Comparison of ENCODE assay signal across 1 cellular context in genomic region chr9:128108784-128109709, GRCh38.
TF ChIP-seq lines count a peak whose summit lies in the region.

No MANE protein-coding gene starts in this region.

TF ChIP-seq in WTC11, 78 proteins besides CTCF, POLR2A, EP300 and RAD21 (continued from another document):
- no peak for TF ChIP-seq ZNF671 (CRISPR knock-in tag; IDR thresholded peaks at IDR 0.05)
- TF ChIP-seq PRRX2 (CRISPR knock-in tag; IDR thresholded peaks at IDR 0.05), result no peak
- TF ChIP-seq SP1 (CRISPR knock-in tag; conservative IDR thresholded peaks at IDR 0.05), result no peak
- no peak for TF ChIP-seq PRDM15 (CRISPR knock-in tag; IDR thresholded peaks at IDR 0.05)
- no peak for TF ChIP-seq USF1 (CRISPR knock-in tag; IDR thresholded peaks at IDR 0.05)
- TF ChIP-seq HMGA2 (CRISPR knock-in tag; IDR thresholded peaks at IDR 0.05), result no peak
- TF ChIP-seq ZNF532 (CRISPR knock-in tag; IDR thresholded peaks at IDR 0.05; ENCODE audit: borderline replicate concordance), result no peak
- no peak for TF ChIP-seq ZNF416 (CRISPR knock-in tag; IDR thresholded peaks at IDR 0.05)
- TF ChIP-seq OVOL2 (CRISPR knock-in tag; IDR thresholded peaks at IDR 0.05; ENCODE audit: borderline replicate concordance), result no peak
- TF ChIP-seq, protein P1, sequence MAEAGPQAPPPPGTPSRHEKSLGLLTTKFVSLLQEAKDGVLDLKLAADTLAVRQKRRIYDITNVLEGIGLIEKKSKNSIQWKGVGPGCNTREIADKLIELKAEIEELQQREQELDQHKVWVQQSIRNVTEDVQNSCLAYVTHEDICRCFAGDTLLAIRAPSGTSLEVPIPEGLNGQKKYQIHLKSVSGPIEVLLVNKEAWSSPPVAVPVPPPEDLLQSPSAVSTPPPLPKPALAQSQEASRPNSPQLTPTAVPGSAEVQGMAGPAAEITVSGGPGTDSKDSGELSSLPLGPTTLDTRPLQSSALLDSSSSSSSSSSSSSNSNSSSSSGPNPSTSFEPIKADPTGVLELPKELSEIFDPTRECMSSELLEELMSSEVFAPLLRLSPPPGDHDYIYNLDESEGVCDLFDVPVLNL (CRISPR knock-in tag; IDR thresholded peaks at IDR 0.05; ENCODE audit: borderline replicate concordance, low read depth), result no peak
- TF ChIP-seq, protein P2, sequence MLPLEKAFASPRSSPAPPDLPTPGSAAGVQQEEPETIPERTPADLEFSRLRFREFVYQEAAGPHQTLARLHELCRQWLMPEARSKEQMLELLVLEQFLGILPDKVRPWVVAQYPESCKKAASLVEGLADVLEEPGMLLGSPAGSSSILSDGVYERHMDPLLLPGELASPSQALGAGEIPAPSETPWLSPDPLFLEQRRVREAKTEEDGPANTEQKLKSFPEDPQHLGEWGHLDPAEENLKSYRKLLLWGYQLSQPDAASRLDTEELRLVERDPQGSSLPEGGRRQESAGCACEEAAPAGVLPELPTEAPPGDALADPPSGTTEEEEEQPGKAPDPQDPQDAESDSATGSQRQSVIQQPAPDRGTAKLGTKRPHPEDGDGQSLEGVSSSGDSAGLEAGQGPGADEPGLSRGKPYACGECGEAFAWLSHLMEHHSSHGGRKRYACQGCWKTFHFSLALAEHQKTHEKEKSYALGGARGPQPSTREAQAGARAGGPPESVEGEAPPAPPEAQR (CRISPR knock-in tag; IDR thresholded peaks at IDR 0.05), result no peak
- TF ChIP-seq CDX4 (CRISPR knock-in tag; IDR thresholded peaks at IDR 0.05; ENCODE audit: borderline replicate concordance), result no peak
- no peak for TF ChIP-seq NR3C1 (CRISPR knock-in tag; conservative IDR thresholded peaks at IDR 0.05; ENCODE audit: low read depth)
- TF ChIP-seq CREB1 (CRISPR knock-in tag; IDR thresholded peaks at IDR 0.05), result no peak
- TF ChIP-seq JUN (CRISPR knock-in tag; IDR thresholded peaks at IDR 0.05), result no peak
